ENCODE assay signal across 21 cellular contexts in genomic region chr20:23692725-23693124, GRCh38. TPM values are rescaled to one million over a fixed set of nuclear protein-coding genes. Genes with fewer than 3 reads are reported as not detected.
DNase-seq lines count a peak whose midpoint lies in the region; ATAC-seq and TF ChIP-seq lines count a peak whose summit lies in the region.
"Had no signal": no experiment of that assay in that cellular context is flagged by ENCODE, and none has a peak within 500 bp of the region (broad histone marks: within the 10 kb centered on the region; RNA-seq: fewer than 3 reads in every experiment).

No MANE protein-coding gene starts in this region.

- H3K9me3 ChIP-seq in mesodermal cell (ENCODE audit: control insufficient read depth, low read length) (no peaks in the 10 kb centered on the region), adrenal gland (replicated peaks in 1 of 3) (no peaks in the 10 kb centered on the region)

- DNase-seq in EH (ENCODE audit: low read depth), result peak; percentile 19
- no peak for DNase-seq in HFFc6
- DNase-seq in dermis blood vessel endothelial cell, result peak; percentile 5
- no peak for DNase-seq in adrenal gland
- DNase-seq in amygdala (lab: John Stamatoyannopoulos, UW), result no peak
- no peak for DNase-seq in germinal center (ENCODE audit: low spot score)
- DNase-seq: CD4-positive, alpha-beta memory T cell; Karpas-422; MM.1S; NCI-H1092 treated with DMSO at 0.1 percent for 48 hours; NCI-H1694 treated with DMSO at 0.1 percent for 48 hours; NCI-H2107; NCI-H2227 treated with DMSO at 0.1 percent for 48 hours; NCI-H524; SHP77 had no signal

- H3K27me3 Mint-ChIP-seq in HFFc6 (ENCODE audit: insufficient read depth), result peaks cover 10% of the 10 kb centered on the region

- H3K36me3 ChIP-seq in mesodermal cell (ENCODE audit: control insufficient read depth, insufficient read depth, low read length) (no peaks in the 10 kb centered on the region), adrenal gland (replicated peaks in 1 of 2) (no peaks in the 10 kb centered on the region)

- TF ChIP-seq CTCF in HFFc6 (IDR thresholded peaks at IDR 0.05), result no peak
- no peak for TF ChIP-seq CTCF in adrenal gland (IDR thresholded peaks at IDR 0.05)

- no peaks in the 10 kb centered on the region for H3K27me3 ChIP-seq in adrenal gland

- no peak for ATAC-seq in HG03159 (IDR thresholded peaks at IDR 0.05; ENCODE audit: unreplicated experiment)
- ATAC-seq: HCT116 had no signal

- no peak for TF ChIP-seq POLR2A in adrenal gland (IDR thresholded peaks at IDR 0.05)

- intact Hi-C loops in adrenal gland (cut with DNase I), result no loop called here

- peaks cover 56% of the 10 kb centered on the region for H3K4me1 Mint-ChIP-seq in HFFc6 (ENCODE audit: low read depth)
- H3K4me1 Mint-ChIP-seq: CD4-positive, alpha-beta memory T cell had no signal

- WGBS in mesodermal cell (ENCODE audit: insufficient coverage in 2 of 2), 2 experiments, result 93 to 100% methylated on average over 1 to 3 of the region's 3 CpGs
- 64 to 75% (median 67%) methylated on average over 3 of the region's 3 CpGs for WGBS in adrenal gland, 4 donors

- H3K9me3 Mint-ChIP-seq in HFFc6, result no peaks in the 10 kb centered on the region
- H3K9me3 Mint-ChIP-seq: CD4-positive, alpha-beta memory T cell had no signal

- H3K36me3 Mint-ChIP-seq in HFFc6 (ENCODE audit: low read depth), result no peaks in the 10 kb centered on the region
- H3K36me3 Mint-ChIP-seq: CD4-positive, alpha-beta memory T cell had no signal

- no peak overlapping the region for H3K4me3 Mint-ChIP-seq in HFFc6
- H3K4me3 Mint-ChIP-seq: CD4-positive, alpha-beta memory T cell had no signal

- H3K27ac ChIP-seq in mesodermal cell (ENCODE audit: low read depth, low read length, severe bottlenecking) (peak overlapping the region; percentile 57), adrenal gland (no peak overlapping the region)

- H3K4me1 ChIP-seq in mesodermal cell (ENCODE audit: control insufficient read depth, insufficient read depth, low read length, poor library complexity, severe bottlenecking) (peaks cover 30% of the 10 kb centered on the region), adrenal gland (replicated peaks in 1 of 2) (no peaks in the 10 kb centered on the region)

- H3K27ac Mint-ChIP-seq in HFFc6, result peak overlapping the region; percentile 39
- H3K27ac Mint-ChIP-seq: CD4-positive, alpha-beta memory T cell had no signal

- H3K4me3 ChIP-seq in mesodermal cell (ENCODE audit: extremely low read depth, insufficient read depth, low read length, poor library complexity, severe bottlenecking) (no peak overlapping the region), adrenal gland (no peak overlapping the region)

RNA-seq across cellular contexts. Expression of gene CST4, which starts 3.9 kb away (rescaled TPM):
- not detected for total RNA-seq in HFFc6 (2021; fragmentation: NEBNext Ultra II Directional; extraction: Animal tissue kit (Norgen Biotek cat#: 25700))
- total RNA-seq in dermis blood vessel endothelial cell (not detected in 2 replicates), adrenal gland (not detected)
- polyA plus RNA-seq in mesodermal cell (2013, experiment 1 of 2), result not detected
- not detected for polyA plus RNA-seq in mesodermal cell (2013, experiment 2 of 2)
- not detected for polyA plus RNA-seq in adrenal gland
- total RNA-seq: CD4-positive, alpha-beta memory T cell; G401 had no signal
- polyA plus RNA-seq: AG04450; BJ; CD4-positive, alpha-beta memory T cell had no signal

RNA-seq across cellular contexts. Expression of gene CST3, which starts 55.0 kb away (rescaled TPM):
- total RNA-seq in HFFc6 (2021; fragmentation: NEBNext Ultra II Directional; extraction: Animal tissue kit (Norgen Biotek cat#: 25700)), result 100 to 1,000 TPM; 211 to 296 (median 234) TPM
- total RNA-seq in dermis blood vessel endothelial cell (268 and 284 TPM in 2 replicates), adrenal gland (1,000 to 10,000 TPM in 6 of 8 donors, 100 to 1,000 TPM in 2; 878 to 1,851 (median 1,397) TPM)
- 238 TPM for polyA plus RNA-seq in mesodermal cell (2013, experiment 1 of 2)
- 229 TPM for polyA plus RNA-seq in mesodermal cell (2013, experiment 2 of 2)
- polyA plus RNA-seq in adrenal gland, result 1,000 to 10,000 TPM in 1 of 3 donors, 100 to 1,000 TPM in 2; 320 to 1,309 (median 414) TPM

RNA-seq across cellular contexts. Expression of gene CST1, which starts 58.0 kb away (rescaled TPM):
- total RNA-seq in HFFc6 (2021; fragmentation: NEBNext Ultra II Directional; extraction: Animal tissue kit (Norgen Biotek cat#: 25700)), result not detected
- 0.19 TPM in 1 of 2 replicates, not detected in the other for total RNA-seq in dermis blood vessel endothelial cell
- 6.6 TPM for polyA plus RNA-seq in mesodermal cell (2013, experiment 1 of 2)
- polyA plus RNA-seq in mesodermal cell (2013, experiment 2 of 2), result 6.2 TPM
- total RNA-seq in adrenal gland, result 1 to 10 TPM in 1 of 8 donors, not detected in 7; 1.3 TPM
- polyA plus RNA-seq in adrenal gland, result under 1 TPM in 2 of 3 donors, not detected in 1; 0.13 to 0.56 TPM
- total RNA-seq: CD4-positive, alpha-beta memory T cell; G401 had no signal
- polyA plus RNA-seq: AG04450; BJ; CD4-positive, alpha-beta memory T cell had no signal

Comparison
In these comparisons a context has a peak if more than half of its experiments do, and no peak if none do; other contexts are left out.
1. DNase-seq: peak in EH (single experiment) and dermis blood vessel endothelial cell (single experiment); none in HFFc6 (single experiment), adrenal gland (0 of 7), amygdala (0 of 56) and germinal center (single experiment).